ENCODE assay signal across 8 cellular contexts in genomic region chr5:88829053-88829452, GRCh38. TPM values are rescaled to one million over a fixed set of nuclear protein-coding genes. Genes with fewer than 3 reads are reported as not detected.
DNase-seq lines count a peak whose midpoint lies in the region; ATAC-seq and TF ChIP-seq lines count a peak whose summit lies in the region.

No MANE protein-coding gene starts in this region.

- TF ChIP-seq EP300 in ovary (IDR thresholded peaks at IDR 0.05) = no peak

- H3K27me3 ChIP-seq in dorsolateral prefrontal cortex = no peaks in the 10 kb centered on the region
- no peaks in the 10 kb centered on the region for H3K27me3 ChIP-seq in ovary
- H3K27me3 ChIP-seq in prostate gland (replicated peaks; ENCODE audit: insufficient read depth) = no peaks in the 10 kb centered on the region

- peak overlapping the region in 21 of 59 donors; percentile 11 to 54 (median 23) for H3K4me3 ChIP-seq in dorsolateral prefrontal cortex
- H3K4me3 ChIP-seq in ovary = no peak overlapping the region
- H3K4me3 ChIP-seq in prostate gland = no peak overlapping the region

- no peaks in the 10 kb centered on the region for H3K36me3 ChIP-seq in ovary
- no peaks in the 10 kb centered on the region for H3K36me3 ChIP-seq in prostate gland

- TF ChIP-seq CTCF in GM10248 (IDR thresholded peaks at IDR 0.05; ENCODE audit: control extremely low read depth, extremely low read depth, low read depth, missing control alignments) (peak; percentile 10), dorsolateral prefrontal cortex (IDR thresholded peaks at IDR 0.05 in 54 of 56, conservative IDR thresholded peaks at IDR 0.05 in 2 of 56; ENCODE audit: low read depth in 1 of 56, partially characterized antibody in 56 of 56) (peak in 28 of 56 donors; percentile 7 to 46 (median 18)), ovary (IDR thresholded peaks at IDR 0.05) (peak in 2 of 3 donors; percentile 35 to 54), prostate gland (IDR thresholded peaks at IDR 0.05) (peak in 2 of 4 experiments; percentile 10 to 17)

- H3K9me3 ChIP-seq in ovary (no peaks in the 10 kb centered on the region), prostate gland (no peaks in the 10 kb centered on the region)

- CTCF ChIA-PET in GM10248 (lab: Yijun Ruan, JAX) = interaction anchor here (0.7 to 3.4 kb wide), 23 partner anchors 8 to 1436 kb away, joined by 3 to 31 read pairs (median 3); no protein-coding TSS in a partner anchor

- TF ChIP-seq POLR2A in ovary (IDR thresholded peaks at IDR 0.05) (no peak), prostate gland (IDR thresholded peaks at IDR 0.05) (no peak)

- H3K27ac ChIP-seq in dorsolateral prefrontal cortex (peak overlapping the region in 56 of 59 donors; percentile 24 to 94 (median 78)), ovary (peak overlapping the region in 1 of 2 donors; percentile 53), prostate gland (peak overlapping the region in 1 of 2 donors; percentile 14)

- intact Hi-C loops in dorsolateral prefrontal cortex (cut with DNase I) = loop anchor here in 1 of 2 donors (10.0 kb wide), 2 partner anchors 46 to 94 kb away; no protein-coding TSS in a partner anchor
- intact Hi-C loops in ovary (cut with DNase I) = no loop called here
- intact Hi-C loops in prostate gland (cut with DNase I) = no loop called here

- ATAC-seq in GM21515 (IDR thresholded peaks at IDR 0.05; ENCODE audit: unreplicated experiment) = no peak
- no peak for ATAC-seq in HG02759 (IDR thresholded peaks at IDR 0.05; ENCODE audit: unreplicated experiment)

- DNase-seq in GM10248 (ENCODE audit: extremely low spot score) (no peak), MV-4-11 (lab: John Stamatoyannopoulos, UW) (peak; percentile 91), dorsolateral prefrontal cortex (no peak), ovary (no peak), NCI-H345 (lab: John Stamatoyannopoulos, UW) (no peak), prostate gland (ENCODE audit: low spot score) (no peak)

- WGBS in ovary, 3 donors = 64 to 90% (median 70%) methylated on average over 3 of the region's 3 CpGs
- 75% methylated on average over 3 of the region's 3 CpGs for WGBS in prostate gland

- POLR2A ChIA-PET in GM10248 (lab: Yijun Ruan, JAX) = interaction anchor here (0.9 to 1.2 kb wide), 2 partner anchors 8 to 9 kb away, joined by 3 read pairs; no protein-coding TSS in a partner anchor

- H3K4me1 ChIP-seq in ovary (ENCODE audit: insufficient read depth) (peaks cover 12% of the 10 kb centered on the region), prostate gland (replicated peaks) (no peaks in the 10 kb centered on the region)

RNA-seq across cellular contexts. Expression of gene MEF2C, which starts 53.9 kb away (rescaled TPM):
- 100 to 1,000 TPM; 147 to 673 (median 441) TPM for total RNA-seq in dorsolateral prefrontal cortex
- 10 to 100 TPM; 27.2 to 91.4 (median 77.5) TPM for total RNA-seq in ovary
- 10 to 100 TPM; 27.4 to 73.8 TPM for polyA plus RNA-seq in ovary
- total RNA-seq in prostate gland = 10 to 100 TPM; 13.9 to 44.0 TPM
